ENCODE assay signal across 8 cellular contexts in genomic region chr18:7567487-7568425, GRCh38. TPM values are rescaled to one million over a fixed set of nuclear protein-coding genes. Genes with fewer than 3 reads are reported as not detected.
DNase-seq lines count a peak whose midpoint lies in the region; ATAC-seq and TF ChIP-seq lines count a peak whose summit lies in the region.

No MANE protein-coding gene starts in this region.

- no peak overlapping the region for H2BK12ac ChIP-seq in H9 (ENCODE audit: insufficient read length, low read depth, low read length)

- H3K79me1 ChIP-seq in H9 (ENCODE audit: insufficient read depth, low read depth, low read length, poor library complexity, severe bottlenecking), result no peaks in the 10 kb centered on the region

- peak overlapping the region; percentile 93 for H3K4me3 ChIP-seq in Caco-2 (ENCODE audit: low read depth, low read length)
- peak overlapping the region; percentile 47 to 88 (median 72) for H3K4me3 ChIP-seq in tibial nerve

- TF ChIP-seq CTCF in Caco-2 (IDR thresholded peaks at IDR 0.05; ENCODE audit: insufficient read depth in 1 of 2, low read depth in 1 of 2, low read length in 1 of 2, severe bottlenecking in 1 of 2, unreplicated experiment in 1 of 2), result no peak
- no peak for TF ChIP-seq CTCF in H9 (conservative IDR thresholded peaks at IDR 0.05)
- peak in 2 of 5 experiments; percentile 34 to 53 for TF ChIP-seq CTCF in tibial nerve (IDR thresholded peaks at IDR 0.05)

- ATAC-seq in T-cell (replicated peaks in 1 of 4), result peak in 3 of 4 experiments; percentile 22 to 29 (median 26)
- ATAC-seq in HG02798 (IDR thresholded peaks at IDR 0.05; ENCODE audit: poor library complexity, unreplicated experiment), result no peak

- H3K23me2 ChIP-seq in H9 (ENCODE audit: insufficient read length, low read depth, low read length, poor library complexity, severe bottlenecking), result peaks cover 14% of the 10 kb centered on the region

- intact Hi-C loops in Caco-2 (cut with micrococcal nuclease; ENCODE audit: unreplicated experiment), result loop anchor here (2.0 kb wide), 2 partner anchors 59 to 79 kb away; no protein-coding TSS in a partner anchor

- no peak for TF ChIP-seq POLR2A in tibial nerve (IDR thresholded peaks at IDR 0.05)

- H2AFZ ChIP-seq in H9 (ENCODE audit: low read length), result no peak overlapping the region

- H3K9me3 Mint-ChIP-seq in Caco-2 (ENCODE audit: unreplicated experiment) (no peaks in the 10 kb centered on the region), H9 (peaks cover 0 to 5% of the 10 kb centered on the region in 2 experiments; a peak in 1 of 5 replicates), T-cell (peaks cover 0 to 4% (median 0%) of the 10 kb centered on the region in 3 donors)

- no peaks in the 10 kb centered on the region for H3K79me2 ChIP-seq in H9 (ENCODE audit: insufficient read depth, low read length)

- H3K27ac Mint-ChIP-seq in Caco-2 (ENCODE audit: unreplicated experiment) (no peak overlapping the region), H9 (no peak overlapping the region), T-cell (no peak overlapping the region)

- H2AK5ac ChIP-seq in H9 (ENCODE audit: insufficient read length, low read length), result no peak overlapping the region

- CTCF ChIA-PET in Caco-2 (lab: Charles Lee) (interaction anchor here (0.7 to 2.9 kb wide), 10 partner anchors 38 to 295 kb away, joined by 3 to 21 read pairs (median 3); no protein-coding TSS in a partner anchor), T-cell (lab: Charles Lee) (no interaction called here)

- H2BK20ac ChIP-seq in H9 (ENCODE audit: low read depth, low read length, poor library complexity, severe bottlenecking), result no peak overlapping the region

- DNase-seq in Caco-2 (peak in 1 of 2 experiments; percentile 61), H9 (peak; percentile 51), T-cell (peak in 4 of 34 experiments; percentile 5 to 25 (median 10)), epidermal melanocyte (ENCODE audit: insufficient read length, low spot score) (peak; percentile 29), lung microvascular endothelial cell (ENCODE audit: low read depth in 2 of 2) (peak; percentile 61 to 76), tibial nerve (ENCODE audit: low spot score in 2 of 2) (peak; percentile 22 to 26), NAMALWA (ENCODE audit: low spot score) (no peak)

- H3K4me3 Mint-ChIP-seq in Caco-2 (ENCODE audit: unreplicated experiment), result peak overlapping the region; percentile 83
- peak overlapping the region; percentile 66 to 79 for H3K4me3 Mint-ChIP-seq in H9
- H3K4me3 Mint-ChIP-seq in T-cell, result no peak overlapping the region

- H4K8ac ChIP-seq in H9 (replicated peaks; ENCODE audit: insufficient read length, low read depth, low read length), result no peak overlapping the region

- no peak overlapping the region for H3K56ac ChIP-seq in H9 (ENCODE audit: insufficient read length, low read depth, low read length)

- H3K27me3 ChIP-seq in Caco-2 (replicated peaks; ENCODE audit: control insufficient read depth, insufficient read depth, low read length) (no peaks in the 10 kb centered on the region), H9 (ENCODE audit: insufficient read depth, low read length) (peaks cover 15% of the 10 kb centered on the region; the same call in 1 of the 2 replicates), tibial nerve (no peaks in the 10 kb centered on the region)

- H4K20me1 ChIP-seq in H9 (ENCODE audit: control insufficient read depth, insufficient read depth, insufficient read length), result no peaks in the 10 kb centered on the region

- H4K5ac ChIP-seq in H9 (ENCODE audit: insufficient read length, low read depth, low read length), result no peak overlapping the region

- H3K9ac ChIP-seq in H9 (ENCODE audit: extremely low read depth, insufficient read length, low read length), result no peak overlapping the region

- no peak overlapping the region for H3K4ac ChIP-seq in H9 (ENCODE audit: low read depth, low read length)

- H3T11ph ChIP-seq in H9 (ENCODE audit: low read length), result no peak overlapping the region

- H2BK5ac ChIP-seq in H9 (ENCODE audit: insufficient read length, low read length), result no peak overlapping the region

- no peak overlapping the region for H3K23ac ChIP-seq in H9 (ENCODE audit: insufficient read length, low read depth, low read length)

- peaks cover 14% of the 10 kb centered on the region for H3K4me1 ChIP-seq in Caco-2
- no peaks in the 10 kb centered on the region for H3K4me1 ChIP-seq in H9 (ENCODE audit: insufficient read depth, low read length)
- peaks cover 0 to 22% (median 9%) of the 10 kb centered on the region in 4 donors for H3K4me1 ChIP-seq in tibial nerve

- POLR2A ChIA-PET in Caco-2 (lab: Charles Lee) (interaction anchor here (1.1 to 1.9 kb wide), 2 partner anchors 79 to 193 kb away, joined by 6 to 9 read pairs; no protein-coding TSS in a partner anchor), T-cell (lab: Charles Lee) (no interaction called here)

- no peak overlapping the region for H2BK15ac ChIP-seq in H9 (ENCODE audit: low read depth, low read length)

- H3K4me1 Mint-ChIP-seq in Caco-2 (ENCODE audit: low read depth, unreplicated experiment) (peaks cover 10% of the 10 kb centered on the region), H9 (peaks cover 7 to 9% of the 10 kb centered on the region in 2 experiments), T-cell (peaks cover 0 to 7% (median 2%) of the 10 kb centered on the region in 3 donors)

- no peak overlapping the region for H4K91ac ChIP-seq in H9 (ENCODE audit: insufficient read length, low read depth, low read length)

- no peak overlapping the region for H2BK120ac ChIP-seq in H9 (ENCODE audit: low read depth, low read length, poor library complexity, severe bottlenecking)

- no peak for TF ChIP-seq EP300 in tibial nerve (IDR thresholded peaks at IDR 0.05)

- no TSS peak for BruUV-seq in Caco-2 (replicated peaks; lab: Mats Ljungman, UMichigan)

- peak overlapping the region; percentile 34 for H3K18ac ChIP-seq in H9 (ENCODE audit: insufficient read length, low read depth, low read length)

- no peaks in the 10 kb centered on the region for H3K36me3 ChIP-seq in Caco-2 (ENCODE audit: control insufficient read depth, insufficient read depth, low read length)
- H3K36me3 ChIP-seq in tibial nerve, result no peaks in the 10 kb centered on the region

- H3K36me3 Mint-ChIP-seq in Caco-2 (ENCODE audit: insufficient read depth, unreplicated experiment) (peaks cover 7% of the 10 kb centered on the region), H9 (ENCODE audit: insufficient read depth in 1 of 3, low read depth in 3 of 3) (0 out of 7 replicates have a peak, but pooled peaks cover 0 to 9% (median 0%) of the 10 kb centered on the region in 3 experiments), T-cell (no peaks in the 10 kb centered on the region)

- H3K14ac ChIP-seq in H9 (ENCODE audit: insufficient read depth, low read length), result peak overlapping the region; percentile 73; the same call in 1 of the 2 replicates

- H3K4me2 ChIP-seq in H9 (ENCODE audit: insufficient read depth, insufficient read length, low read length), result peak overlapping the region; percentile 76

- H3K27ac ChIP-seq in H9 (ENCODE audit: insufficient read length, low read depth, low read length), result no peak overlapping the region
- peak overlapping the region; percentile 84 to 98 (median 91) for H3K27ac ChIP-seq in tibial nerve

- WGBS in H9 (ENCODE audit: extremely low coverage, insufficient read length, low lambda C conversion rate), result no CpG with 5 or more reads among the region's 107 CpGs
- WGBS in tibial nerve, 2 donors, result 0 to 1% methylated on average over 43 to 62 of the region's 107 CpGs

- H3K27me3 Mint-ChIP-seq in Caco-2 (ENCODE audit: insufficient read depth, unreplicated experiment) (no peaks in the 10 kb centered on the region), H9 (ENCODE audit: low read depth) (peaks cover 51% of the 10 kb centered on the region), T-cell (peaks cover 46 to 47% of the 10 kb centered on the region in 2 donors)

- 0 out of 2 replicates have a peak, but pooled peaks cover 3% of the 10 kb centered on the region for H3K9me3 ChIP-seq in Caco-2
- H3K9me3 ChIP-seq in H9 (ENCODE audit: control insufficient read depth, low read depth, low read length), result no peaks in the 10 kb centered on the region
- H3K9me3 ChIP-seq in tibial nerve, result no peaks in the 10 kb centered on the region

RNA-seq across cellular contexts. Expression of gene PTPRM, which starts 0.6 kb away (rescaled TPM):
- total RNA-seq in Caco-2 (2022), result 100.0 and 112 TPM in 2 replicates
- 3.9 and 6.2 TPM in 2 replicates for total RNA-seq in H9 (2021)
- 10 to 100 TPM in 2 of 5 donors, 1 to 10 TPM in 3; 4.1 to 47.4 (median 7.1) TPM for total RNA-seq in T-cell
- 29.6 and 40.1 TPM in 2 replicates for total RNA-seq in lung microvascular endothelial cell
- total RNA-seq in tibial nerve, result 10 to 100 TPM; 62.2 to 92.4 (median 80.7) TPM

Comparison
In these comparisons a context has a peak if more than half of its experiments do, and no peak if none do; other contexts are left out.
1. H3K4me3 Mint-ChIP-seq: peak in Caco-2 (single experiment) and H9 (2 of 2); none in T-cell (0 of 3).